In genomic region chr15:75023194-75024101, GRCh38 we compare ENCODE assay signal across 8 cellular contexts. TPM values are rescaled to one million over a fixed set of nuclear protein-coding genes. Genes with fewer than 3 reads are reported as not detected.
DNase-seq lines count a peak whose midpoint lies in the region; ATAC-seq and TF ChIP-seq lines count a peak whose summit lies in the region.

A gene with protein sequence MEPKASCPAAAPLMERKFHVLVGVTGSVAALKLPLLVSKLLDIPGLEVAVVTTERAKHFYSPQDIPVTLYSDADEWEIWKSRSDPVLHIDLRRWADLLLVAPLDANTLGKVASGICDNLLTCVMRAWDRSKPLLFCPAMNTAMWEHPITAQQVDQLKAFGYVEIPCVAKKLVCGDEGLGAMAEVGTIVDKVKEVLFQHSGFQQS (plus strand): TSS chr15:75023590. CDS start chr15:75028319, 4,729 bp downstream.

- H3K9me3 Mint-ChIP-seq in activated naive CD4-positive, alpha-beta T cell treated with anti-CD3 and anti-CD28 coated beads, Interleukin-2, amount 50 U/mL, for 24 hours = no peaks in the 10 kb centered on the region

- 3% methylated on average over 29 of the region's 47 CpGs for WGBS in suprapubic skin

- ATAC-seq in HG02588 (IDR thresholded peaks at IDR 0.05; ENCODE audit: unreplicated experiment) (peak; percentile 92), SK-N-SH treated with all-trans-retinoic acid at 6 μM for 48 hours (peak; percentile 99)

- TF ChIP-seq CTCF in suprapubic skin (IDR thresholded peaks at IDR 0.05) = no peak

- H3K9me3 ChIP-seq in suprapubic skin = no peaks in the 10 kb centered on the region

- H3K4me1 ChIP-seq in suprapubic skin = peaks cover 17% of the 10 kb centered on the region

- peak within 1 kb of the TSS; percentile 71 for H3K4me3 ChIP-seq in suprapubic skin

- H3K36me3 Mint-ChIP-seq in activated naive CD4-positive, alpha-beta T cell treated with anti-CD3 and anti-CD28 coated beads, Interleukin-2, amount 50 U/mL, for 24 hours = no peaks in the 10 kb centered on the region

- peak within 1 kb of the TSS; percentile 78 for H3K27ac ChIP-seq in suprapubic skin

- peak; percentile 91 for DNase-seq in GM04504 (ENCODE audit: low read depth)
- DNase-seq in NCI-H1092 (lab: John Stamatoyannopoulos, UW) = peak; percentile 92
- DNase-seq in germinal center (ENCODE audit: low spot score) = peak; percentile 96
- DNase-seq in nucleus accumbens (lab: John Stamatoyannopoulos, UW) = peak; percentile 43 to 98 (median 93)
- DNase-seq in suprapubic skin (ENCODE audit: low spot score in 2 of 2) = peak; percentile 97 to 98

- H3K36me3 ChIP-seq in suprapubic skin = no peaks in the 10 kb centered on the region

- TF ChIP-seq EP300 in suprapubic skin (IDR thresholded peaks at IDR 0.05) = no peak

- H3K4me3 Mint-ChIP-seq in activated naive CD4-positive, alpha-beta T cell treated with anti-CD3 and anti-CD28 coated beads, Interleukin-2, amount 50 U/mL, for 24 hours = peak within 1 kb of the TSS; percentile 96

- H3K27me3 ChIP-seq in suprapubic skin = no peaks in the 10 kb centered on the region

- peaks cover 18% of the 10 kb centered on the region for H3K4me1 Mint-ChIP-seq in activated naive CD4-positive, alpha-beta T cell treated with anti-CD3 and anti-CD28 coated beads, Interleukin-2, amount 50 U/mL, for 24 hours

- no peaks in the 10 kb centered on the region for H3K27me3 Mint-ChIP-seq in activated naive CD4-positive, alpha-beta T cell treated with anti-CD3 and anti-CD28 coated beads, Interleukin-2, amount 50 U/mL, for 24 hours

- peak in 1 of 2 donors; percentile 59 for TF ChIP-seq POLR2A in suprapubic skin (IDR thresholded peaks at IDR 0.05)

- H3K27ac Mint-ChIP-seq in activated naive CD4-positive, alpha-beta T cell treated with anti-CD3 and anti-CD28 coated beads, Interleukin-2, amount 50 U/mL, for 24 hours = peak within 1 kb of the TSS; percentile 97

TF ChIP-seq in SK-N-SH treated with all-trans-retinoic acid at 6 μM for 48 hours, 23 proteins besides CTCF, POLR2A, EP300 and RAD21:
- TF ChIP-seq ISL1 (CRISPR knock-in tag; IDR thresholded peaks at IDR 0.05) = no peak
- TF ChIP-seq GLIS3 (CRISPR knock-in tag; IDR thresholded peaks at IDR 0.05) = no peak
- no peak for TF ChIP-seq ESRRG (CRISPR knock-in tag; IDR thresholded peaks at IDR 0.05)
- TF ChIP-seq CSRNP3 (CRISPR knock-in tag; IDR thresholded peaks at IDR 0.05) = no peak
- TF ChIP-seq OSR1 (CRISPR knock-in tag; IDR thresholded peaks at IDR 0.05) = no peak
- TF ChIP-seq, protein P1, sequence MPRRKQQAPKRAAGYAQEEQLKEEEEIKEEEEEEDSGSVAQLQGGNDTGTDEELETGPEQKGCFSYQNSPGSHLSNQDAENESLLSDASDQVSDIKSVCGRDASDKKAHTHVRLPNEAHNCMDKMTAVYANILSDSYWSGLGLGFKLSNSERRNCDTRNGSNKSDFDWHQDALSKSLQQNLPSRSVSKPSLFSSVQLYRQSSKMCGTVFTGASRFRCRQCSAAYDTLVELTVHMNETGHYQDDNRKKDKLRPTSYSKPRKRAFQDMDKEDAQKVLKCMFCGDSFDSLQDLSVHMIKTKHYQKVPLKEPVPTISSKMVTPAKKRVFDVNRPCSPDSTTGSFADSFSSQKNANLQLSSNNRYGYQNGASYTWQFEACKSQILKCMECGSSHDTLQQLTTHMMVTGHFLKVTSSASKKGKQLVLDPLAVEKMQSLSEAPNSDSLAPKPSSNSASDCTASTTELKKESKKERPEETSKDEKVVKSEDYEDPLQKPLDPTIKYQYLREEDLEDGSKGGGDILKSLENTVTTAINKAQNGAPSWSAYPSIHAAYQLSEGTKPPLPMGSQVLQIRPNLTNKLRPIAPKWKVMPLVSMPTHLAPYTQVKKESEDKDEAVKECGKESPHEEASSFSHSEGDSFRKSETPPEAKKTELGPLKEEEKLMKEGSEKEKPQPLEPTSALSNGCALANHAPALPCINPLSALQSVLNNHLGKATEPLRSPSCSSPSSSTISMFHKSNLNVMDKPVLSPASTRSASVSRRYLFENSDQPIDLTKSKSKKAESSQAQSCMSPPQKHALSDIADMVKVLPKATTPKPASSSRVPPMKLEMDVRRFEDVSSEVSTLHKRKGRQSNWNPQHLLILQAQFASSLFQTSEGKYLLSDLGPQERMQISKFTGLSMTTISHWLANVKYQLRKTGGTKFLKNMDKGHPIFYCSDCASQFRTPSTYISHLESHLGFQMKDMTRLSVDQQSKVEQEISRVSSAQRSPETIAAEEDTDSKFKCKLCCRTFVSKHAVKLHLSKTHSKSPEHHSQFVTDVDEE (CRISPR knock-in tag; IDR thresholded peaks at IDR 0.05) = no peak
- no peak for TF ChIP-seq ZFP3 (CRISPR knock-in tag; IDR thresholded peaks at IDR 0.05)
- TF ChIP-seq BACH2 (CRISPR knock-in tag; IDR thresholded peaks at IDR 0.05; ENCODE audit: borderline replicate concordance) = no peak
- TF ChIP-seq ZFP30 (CRISPR knock-in tag; IDR thresholded peaks at IDR 0.05) = no peak
- no peak for TF ChIP-seq TCF4 (CRISPR knock-in tag; IDR thresholded peaks at IDR 0.05; ENCODE audit: borderline replicate concordance)
- TF ChIP-seq, protein P2, sequence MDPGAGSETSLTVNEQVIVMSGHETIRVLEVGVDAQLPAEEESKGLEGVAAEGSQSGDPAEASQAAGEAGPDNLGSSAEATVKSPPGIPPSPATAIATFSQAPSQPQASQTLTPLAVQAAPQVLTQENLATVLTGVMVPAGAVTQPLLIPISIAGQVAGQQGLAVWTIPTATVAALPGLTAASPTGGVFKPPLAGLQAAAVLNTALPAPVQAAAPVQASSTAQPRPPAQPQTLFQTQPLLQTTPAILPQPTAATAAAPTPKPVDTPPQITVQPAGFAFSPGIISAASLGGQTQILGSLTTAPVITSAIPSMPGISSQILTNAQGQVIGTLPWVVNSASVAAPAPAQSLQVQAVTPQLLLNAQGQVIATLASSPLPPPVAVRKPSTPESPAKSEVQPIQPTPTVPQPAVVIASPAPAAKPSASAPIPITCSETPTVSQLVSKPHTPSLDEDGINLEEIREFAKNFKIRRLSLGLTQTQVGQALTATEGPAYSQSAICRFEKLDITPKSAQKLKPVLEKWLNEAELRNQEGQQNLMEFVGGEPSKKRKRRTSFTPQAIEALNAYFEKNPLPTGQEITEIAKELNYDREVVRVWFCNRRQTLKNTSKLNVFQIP (CRISPR knock-in tag; IDR thresholded peaks at IDR 0.05; ENCODE audit: borderline replicate concordance, low read depth) = no peak
- TF ChIP-seq, protein P3, sequence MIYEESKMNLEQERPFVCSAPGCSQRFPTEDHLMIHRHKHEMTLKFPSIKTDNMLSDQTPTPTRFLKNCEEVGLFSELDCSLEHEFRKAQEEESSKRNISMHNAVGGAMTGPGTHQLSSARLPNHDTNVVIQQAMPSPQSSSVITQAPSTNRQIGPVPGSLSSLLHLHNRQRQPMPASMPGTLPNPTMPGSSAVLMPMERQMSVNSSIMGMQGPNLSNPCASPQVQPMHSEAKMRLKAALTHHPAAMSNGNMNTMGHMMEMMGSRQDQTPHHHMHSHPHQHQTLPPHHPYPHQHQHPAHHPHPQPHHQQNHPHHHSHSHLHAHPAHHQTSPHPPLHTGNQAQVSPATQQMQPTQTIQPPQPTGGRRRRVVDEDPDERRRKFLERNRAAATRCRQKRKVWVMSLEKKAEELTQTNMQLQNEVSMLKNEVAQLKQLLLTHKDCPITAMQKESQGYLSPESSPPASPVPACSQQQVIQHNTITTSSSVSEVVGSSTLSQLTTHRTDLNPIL (CRISPR knock-in tag; IDR thresholded peaks at IDR 0.05; ENCODE audit: low read depth) = no peak
- TF ChIP-seq PPARA (CRISPR knock-in tag; IDR thresholded peaks at IDR 0.05; ENCODE audit: borderline replicate concordance) = no peak

RNA-seq across cellular contexts. Expression of the gene that starts here (rescaled TPM):
- total RNA-seq in suprapubic skin = 10 to 100 TPM in 2 of 4 donors, 1 to 10 TPM in 2; 7.4 to 25.7 (median 13.1) TPM

Comparison
In these comparisons a context has a peak if more than half of its experiments do, and no peak if none do; other contexts are left out.
1. Peak in every context shown above with its lines: DNase-seq, ATAC-seq, H3K4me3 ChIP-seq and H3K27ac ChIP-seq.